ENCODE assay signal across 16 cellular contexts in genomic region chr18:23178201-23178600, GRCh38. TPM values are rescaled to one million over a fixed set of nuclear protein-coding genes. Genes with fewer than 3 reads are reported as not detected.
"Had no signal": no experiment of that assay in that cellular context is flagged by ENCODE, and none has a peak within 500 bp of the region (broad histone marks: within the 10 kb centered on the region; RNA-seq: fewer than 3 reads in every experiment).

No MANE protein-coding gene starts in this region.

- H3K9ac ChIP-seq: parathyroid adenoma had no signal

- H3K27ac ChIP-seq: adrenal gland, ascending aorta, colonic mucosa, parathyroid adenoma, sigmoid colon, thoracic aorta had no signal

- H3K36me3 ChIP-seq: adrenal gland, ascending aorta, colonic mucosa, sigmoid colon, thoracic aorta had no signal

- H3K9me3 ChIP-seq: adrenal gland, ascending aorta, colonic mucosa, sigmoid colon, thoracic aorta had no signal

- FAIRE-seq: bronchial epithelial cell, keratinocyte, TTC549 had no signal

- H2AFZ ChIP-seq: parathyroid adenoma had no signal

- H3K4me2 ChIP-seq: smooth muscle cell had no signal

- H3K4me3 ChIP-seq: adrenal gland, ascending aorta, colonic mucosa, sigmoid colon, smooth muscle cell, thoracic aorta had no signal

- DNase-seq: activated T-cell treated with anti-CD3 and anti-CD28 coated beads, Interleukin-2, amount 50 U/mL, for 24 hours; adrenal gland; colonic mucosa; naive thymus-derived CD8-positive, alpha-beta T cell; sigmoid colon; stimulated activated CD4-positive, alpha-beta T cell treated with anti-CD3 and anti-CD28 coated beads, Interleukin-2, amount 100 ng/mL, for 48 hours; stimulated activated CD8-positive, alpha-beta memory T cell treated with anti-CD3 and anti-CD28 coated beads, Interleukin-4, amount 100 ng/mL, for 48 hours; stimulated activated naive CD4-positive, alpha-beta T cell; T-helper 1 cell had no signal

- ATAC-seq: naive thymus-derived CD8-positive, alpha-beta T cell had no signal

- H3K27me3 ChIP-seq: adrenal gland, ascending aorta, colonic mucosa, sigmoid colon had no signal

- H3K4me1 ChIP-seq: adrenal gland, colonic mucosa had no signal

RNA-seq across cellular contexts. Expression of gene CABLES1, which starts 42.9 kb away (rescaled TPM):
- polyA plus RNA-seq: naive thymus-derived CD8-positive, alpha-beta T cell had no signal
